9 cellular contexts compared by ENCODE assay signal in genomic region chr2:69693472-69694450, GRCh38. TPM values are rescaled to one million over a fixed set of nuclear protein-coding genes. Genes with fewer than 3 reads are reported as not detected.
DNase-seq lines count a peak whose midpoint lies in the region; ATAC-seq and TF ChIP-seq lines count a peak whose summit lies in the region.
"Had no signal": no experiment of that assay in that cellular context is flagged by ENCODE, and none has a peak within 500 bp of the region (broad histone marks: within the 10 kb centered on the region; RNA-seq: fewer than 3 reads in every experiment).

No MANE protein-coding gene starts in this region.

- H3K9me3 ChIP-seq in spleen = no peaks in the 10 kb centered on the region
- H3K9me3 ChIP-seq: A549 had no signal

- DNase-seq in SKM-1 treated with dmso at 0.1 percent for 144 hours (lab: John Stamatoyannopoulos, UW; ENCODE audit: unreplicated experiment) (peak; percentile 22), SKM-1 (lab: John Stamatoyannopoulos, UW; ENCODE audit: unreplicated experiment) (no peak), HL-60 (ENCODE audit: low read depth in 1 of 2, low spot score in 1 of 2) (peak in 1 of 2 experiments; percentile 89), spleen (peak; percentile 86), kidney glomerular epithelial cell (lab: John Stamatoyannopoulos, UW) (no peak), superior temporal gyrus (ENCODE audit: extremely low spot score) (no peak)
- DNase-seq in activated T-cell treated with anti-CD3 and anti-CD28 coated beads, Interleukin-2, amount 50 U/mL, for 48 hours = peak; percentile 42 to 50

- WGBS in spleen, 5 donors = 42 to 59% (median 47%) methylated on average over 6 of the region's 6 CpGs

- H3K27me3 ChIP-seq in HL-60 (ENCODE audit: insufficient read depth, poor library complexity, severe bottlenecking) (no peaks in the 10 kb centered on the region), spleen (replicated peaks in 1 of 7) (peaks cover 0 to 14% (median 0%) of the 10 kb centered on the region in 7 donors)

- TF ChIP-seq POLR2A in spleen (IDR thresholded peaks at IDR 0.05) = no peak

- H3K4me1 ChIP-seq in spleen = peaks cover 11 to 66% (median 38%) of the 10 kb centered on the region in 6 donors

- H3K27ac ChIP-seq in HL-60 (replicated peaks) (peak overlapping the region; percentile 80), spleen (peak overlapping the region; percentile 36 to 85 (median 64))

- TF ChIP-seq CTCF in HL-60 (IDR thresholded peaks at IDR 0.05; ENCODE audit: insufficient read depth, low read length) (no peak), spleen (IDR thresholded peaks at IDR 0.05 in 8 of 11, conservative IDR thresholded peaks at IDR 0.05 in 3 of 11) (no peak)

- intact Hi-C loops in spleen (cut with DNase I; ENCODE audit: low total_unique reads) = no loop called here

- H3K4me3 ChIP-seq in HL-60 (replicated peaks; ENCODE audit: insufficient read depth, low read length) = no peak overlapping the region
- peak overlapping the region in 3 of 8 donors; percentile 9 to 55 (median 15) for H3K4me3 ChIP-seq in spleen
- H3K4me3 ChIP-seq: A549 had no signal

- no peaks in the 10 kb centered on the region for H3K36me3 ChIP-seq in spleen

- no peak for ATAC-seq in GM21360 (IDR thresholded peaks at IDR 0.05; ENCODE audit: unreplicated experiment)
- ATAC-seq: A549 had no signal

RNA-seq across cellular contexts. Expression of gene ANXA4, which starts 48.2 kb away (rescaled TPM):
- 10 to 100 TPM; 22.9 to 56.1 (median 50.0) TPM for total RNA-seq in spleen
- polyA plus RNA-seq in spleen = 10 to 100 TPM; 15.0 to 26.2 (median 20.1) TPM

RNA-seq across cellular contexts. Expression of gene AAK1, which starts 50.2 kb away (rescaled TPM):
- 10 to 100 TPM; 57.7 to 95.1 (median 88.4) TPM for total RNA-seq in spleen
- polyA plus RNA-seq in spleen = 10 to 100 TPM in 2 of 3 donors, 1 to 10 TPM in 1; 8.3 to 29.9 (median 10.9) TPM

Comparison
In these comparisons a context has a peak if more than half of its experiments do, and no peak if none do; other contexts are left out.
1. DNase-seq: peak in SKM-1 treated with dmso at 0.1 percent for 144 hours (single experiment), activated T-cell treated with anti-CD3 and anti-CD28 coated beads, Interleukin-2, amount 50 U/mL, for 48 hours (2 of 2) and spleen (single experiment); none in SKM-1 (single experiment), kidney glomerular epithelial cell (single experiment) and superior temporal gyrus (single experiment).